In the genomic region with DNA sequence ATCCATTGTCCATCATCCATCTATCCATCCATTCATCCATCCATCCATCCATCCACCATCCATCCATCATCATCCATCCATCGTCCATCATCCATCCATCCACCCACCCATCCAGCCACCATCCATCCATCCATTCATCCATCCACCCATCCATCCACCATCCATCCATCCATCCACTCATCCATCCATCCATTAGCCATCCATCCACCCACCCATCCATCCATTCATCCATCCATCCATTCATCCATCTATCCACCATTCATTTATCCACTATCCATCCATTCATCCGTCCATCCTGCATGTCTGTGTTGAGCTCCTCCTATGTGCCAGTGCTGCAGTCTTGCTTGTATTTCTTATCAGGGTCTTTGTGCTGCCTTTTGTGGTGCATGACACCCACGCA, we compare ENCODE assay signal across 18 cellular contexts.
"Had no signal": no experiment of that assay in that cellular context is flagged by ENCODE, and none has a peak within 500 bp of the region (broad histone marks: within the 10 kb centered on the region; RNA-seq: fewer than 3 reads in every experiment).

No MANE protein-coding gene starts in this region.

- H3K27ac ChIP-seq: esophagus muscularis mucosa, foreskin keratinocyte, gastroesophageal sphincter, heart left ventricle, hepatocyte, left lung, lower lobe of right lung had no signal

- H3K27me3 Mint-ChIP-seq: naive B cell had no signal

- H2AFZ ChIP-seq: hepatocyte had no signal

- H3K4me3 Mint-ChIP-seq: dendritic cell treated with granulocyte-macrophage colony-stimulating factor and Interleukin-4, amounts not matched to agents 40 ng/mL and 50 ng/mL, for 4 days; mesothelial cell of epicardium; naive B cell had no signal

- H3K36me3 Mint-ChIP-seq: naive B cell had no signal

- H3K27me3 ChIP-seq: esophagus muscularis mucosa, foreskin keratinocyte, gastroesophageal sphincter, heart left ventricle, hepatocyte, left lung had no signal

- H3K36me3 ChIP-seq: left lung, lower lobe of right lung had no signal

- DNase-seq: cortex of kidney; effector CD4-positive, alpha-beta T cell; effector memory CD4-positive, alpha-beta T cell; foreskin keratinocyte; heart left ventricle; hypothalamus; left cardiac atrium; mesenchymal stem cell; naive B cell had no signal

- H3K9me3 ChIP-seq: esophagus muscularis mucosa, gastroesophageal sphincter, heart left ventricle, left lung, lower lobe of right lung, mucosa of descending colon had no signal

- H3K4me1 ChIP-seq: foreskin keratinocyte, left lung had no signal

- H3K9me3 Mint-ChIP-seq: dendritic cell treated with granulocyte-macrophage colony-stimulating factor and Interleukin-4, amounts not matched to agents 40 ng/mL and 50 ng/mL, for 4 days; mesothelial cell of epicardium; naive B cell had no signal

- H3K4me1 Mint-ChIP-seq: naive B cell had no signal

- H3K4me3 ChIP-seq: esophagus muscularis mucosa, gastroesophageal sphincter, heart left ventricle, hepatocyte, left lung, lower lobe of right lung, mucosa of descending colon had no signal

- H3K4me2 ChIP-seq: hepatocyte had no signal

- ATAC-seq: foreskin keratinocyte, gastroesophageal sphincter, heart left ventricle, left cardiac atrium, left lung, left ventricle myocardium superior, lower lobe of right lung, mucosa of descending colon had no signal

- H3K27ac Mint-ChIP-seq: dendritic cell treated with granulocyte-macrophage colony-stimulating factor and Interleukin-4, amounts not matched to agents 40 ng/mL and 50 ng/mL, for 4 days; mesothelial cell of epicardium; naive B cell had no signal
